In genomic region chr7:35333265-35333664, GRCh38 we compare ENCODE assay signal across 13 cellular contexts.
DNase-seq lines count a peak whose midpoint lies in the region; ATAC-seq and TF ChIP-seq lines count a peak whose summit lies in the region.
"Had no signal": no experiment of that assay in that cellular context is flagged by ENCODE, and none has a peak within 500 bp of the region (broad histone marks: within the 10 kb centered on the region; RNA-seq: fewer than 3 reads in every experiment).

No MANE protein-coding gene starts in this region.

- no peak for TF ChIP-seq CTCF in cardiac muscle cell (IDR thresholded peaks at IDR 0.05; ENCODE audit: low read depth, low read length)

- no peaks in the 10 kb centered on the region for H3K36me3 ChIP-seq in cardiac muscle cell
- H3K36me3 ChIP-seq: BLaER1 had no signal

- DNase-seq in Right ventricle myocardium inferior (ENCODE audit: missing footprints) (no peak), cardiac septum (ENCODE audit: low spot score) (no peak), cardiac muscle cell (ENCODE audit: low read depth in 1 of 2, low spot score in 1 of 2) (no peak), left ventricle myocardium superior (no peak), NCI-H82 treated with DMSO at 0.1 percent for 48 hours (lab: John Stamatoyannopoulos, UW; ENCODE audit: unreplicated experiment) (no peak), islet precursor cell (no peak), NCI-H2227 treated with DMSO at 0.1 percent for 48 hours (lab: John Stamatoyannopoulos, UW) (no peak)
- DNase-seq: 8988T; CD4-positive, alpha-beta memory T cell; DMS79 treated with DMSO at 0.1 percent for 48 hours; GF-D8; H9 had no signal

- peak overlapping the region; percentile 98 for H3K27ac ChIP-seq in cardiac muscle cell
- H3K27ac ChIP-seq: BLaER1 had no signal

- no peaks in the 10 kb centered on the region for H3K9me3 ChIP-seq in cardiac muscle cell (ENCODE audit: low read depth)
- H3K9me3 ChIP-seq: BLaER1 had no signal

- H3K27me3 ChIP-seq in cardiac muscle cell, result no peaks in the 10 kb centered on the region
- H3K27me3 ChIP-seq: BLaER1 had no signal

- intact Hi-C loops in Right ventricle myocardium inferior (cut with DNase I), result no loop called here
- intact Hi-C loops in cardiac septum (cut with DNase I), result no loop called here
- intact Hi-C loops in left ventricle myocardium superior (cut with micrococcal nuclease), result no loop called here

- peak; percentile 54 for ATAC-seq in Right ventricle myocardium inferior
- peak; percentile 80 for ATAC-seq in left ventricle myocardium superior

- no peak overlapping the region for H3K4me3 ChIP-seq in cardiac muscle cell
- H3K4me3 ChIP-seq: BLaER1 had no signal

- peaks cover 45% of the 10 kb centered on the region for H3K4me1 ChIP-seq in cardiac muscle cell (ENCODE audit: low read depth)
- H3K4me1 ChIP-seq: BLaER1 had no signal
